7 cellular contexts compared by ENCODE assay signal in genomic region chr3:128994581-128995161, GRCh38. TPM values are rescaled to one million over a fixed set of nuclear protein-coding genes. Genes with fewer than 3 reads are reported as not detected.
DNase-seq lines count a peak whose midpoint lies in the region; ATAC-seq, FAIRE-seq and TF ChIP-seq lines count a peak whose summit lies in the region.

No MANE protein-coding gene starts in this region.

- no peaks in the 10 kb centered on the region for H3K9me3 ChIP-seq in DND-41 (ENCODE audit: insufficient read depth, low read length, severe bottlenecking)
- H3K9me3 ChIP-seq in K562 (replicated peaks; ENCODE audit: control insufficient read depth, insufficient read depth, low read depth, low read length) = no peaks in the 10 kb centered on the region
- no peaks in the 10 kb centered on the region for H3K9me3 ChIP-seq in colonic mucosa

- no peaks in the 10 kb centered on the region for H3K36me3 Mint-ChIP-seq in neural crest cell (ENCODE audit: low read depth)

- H3K4me1 Mint-ChIP-seq in neural crest cell = peaks cover 63% of the 10 kb centered on the region

- TF ChIP-seq EP300 in K562 (IDR thresholded peaks at IDR 0.05; ENCODE audit: low read length) = no peak

- H3K27ac ChIP-seq in DND-41 (ENCODE audit: low read length) (peak overlapping the region; percentile 24), KMS-11 (no peak overlapping the region), K562 (ENCODE audit: extremely low read depth, low read depth, low read length) (no peak overlapping the region), colonic mucosa (no peak overlapping the region)

- in situ Hi-C loops in K562 (cut with MboI) = no loop called here

- ATAC-seq in DND-41 (ENCODE audit: insufficient read depth, low read depth) (no peak), K562 (no peak), GM18868 (IDR thresholded peaks at IDR 0.05; ENCODE audit: unreplicated experiment) (no peak)

- H3K9me3 Mint-ChIP-seq in neural crest cell = no peaks in the 10 kb centered on the region

- H4K20me1 ChIP-seq in DND-41 (ENCODE audit: insufficient read depth, low read length) = no peaks in the 10 kb centered on the region
- no peaks in the 10 kb centered on the region for H4K20me1 ChIP-seq in KMS-11 (ENCODE audit: insufficient read depth)
- H4K20me1 ChIP-seq in K562 (replicated peaks; ENCODE audit: control insufficient read depth, insufficient read depth, low read length) = no peaks in the 10 kb centered on the region

- H3K27me3 Mint-ChIP-seq in neural crest cell (ENCODE audit: low read depth) = peaks cover 4% of the 10 kb centered on the region

- POLR2A ChIA-PET in K562 (lab: Yijun Ruan, JAX) = interaction anchor here (0.5 to 1.2 kb wide), 3 partner anchors 21 to 264 kb away, joined by 3 to 6 read pairs (median 3); no protein-coding TSS in a partner anchor

- H3K79me2 ChIP-seq in DND-41 (ENCODE audit: insufficient read depth, low read length) (no peaks in the 10 kb centered on the region), KMS-11 (ENCODE audit: insufficient read depth, low read depth) (no peaks in the 10 kb centered on the region), K562 (ENCODE audit: control insufficient read depth, insufficient read depth, low read length) (no peaks in the 10 kb centered on the region)

- H3K4me1 ChIP-seq in DND-41 (ENCODE audit: insufficient read depth, low read length) (peaks cover 60% of the 10 kb centered on the region), KMS-11 (ENCODE audit: low read depth, poor library complexity, severe bottlenecking) (peaks cover 15% of the 10 kb centered on the region), K562 (replicated peaks in 1 of 2; ENCODE audit: control insufficient read depth in 2 of 2, insufficient read depth in 2 of 2, low read length in 2 of 2) (peaks cover 7 to 12% of the 10 kb centered on the region in 2 experiments; a peak in 4 of 5 replicates), colonic mucosa (peaks cover 4% of the 10 kb centered on the region)

- H3K4me2 ChIP-seq in DND-41 (ENCODE audit: insufficient read depth, low read length) = peak overlapping the region; percentile 75
- peak overlapping the region; percentile 69 for H3K4me2 ChIP-seq in KMS-11
- H3K4me2 ChIP-seq in K562 (ENCODE audit: insufficient read depth, low read length) = no peak overlapping the region

- H3K36me3 ChIP-seq in DND-41 (ENCODE audit: insufficient read depth, low read length) (no peaks in the 10 kb centered on the region), KMS-11 (ENCODE audit: insufficient read depth) (no peaks in the 10 kb centered on the region), K562 (ENCODE audit: control insufficient read depth, insufficient read depth, low read length) (no peaks in the 10 kb centered on the region), colonic mucosa (no peaks in the 10 kb centered on the region)

- FAIRE-seq in K562 (lab: Jason Lieb, UNC) = no peak

- TF ChIP-seq POLR2A in K562 (conservative IDR thresholded peaks at IDR 0.05) = no peak

- WGBS in K562 (ENCODE audit: insufficient coverage, low coverage, missing lambda C conversion rate) = 54% methylated on average over 11 of the region's 14 CpGs

- no peaks in the 10 kb centered on the region for H3K9me1 ChIP-seq in K562 (ENCODE audit: control insufficient read depth, insufficient read depth, low read length)

- no peak overlapping the region for H3K27ac Mint-ChIP-seq in neural crest cell (ENCODE audit: unreplicated experiment)

- H2AFZ ChIP-seq in DND-41 (ENCODE audit: low read depth, low read length) = peak overlapping the region; percentile 72
- H2AFZ ChIP-seq in KMS-11 (ENCODE audit: low read depth) = peak overlapping the region; percentile 77
- peak overlapping the region; percentile 62; the same call in 1 of the 2 replicates for H2AFZ ChIP-seq in K562 (ENCODE audit: low read depth, low read length)

- no TSS peak for BruUV-seq in K562 (replicated peaks; lab: Mats Ljungman, UMichigan)

- intact Hi-C loops in K562 (cut with micrococcal nuclease) = no loop called here
- intact Hi-C loops in colonic mucosa (cut with DNase I) = no loop called here

- peak overlapping the region in 1 of 2 experiments; percentile 53; a peak in 2 of 4 replicates for H3K4me3 ChIP-seq in DND-41 (ENCODE audit: low read depth in 1 of 2, low read length in 2 of 2)
- peak overlapping the region; percentile 64 for H3K4me3 ChIP-seq in KMS-11 (IDR thresholded peaks at IDR 0.05; ENCODE audit: insufficient read depth, low read depth, low read length)
- no peak overlapping the region for H3K4me3 ChIP-seq in K562
- no peak overlapping the region for H3K4me3 ChIP-seq in colonic mucosa

- H3K27me3 ChIP-seq in DND-41 (ENCODE audit: insufficient read depth, low read length, poor library complexity) = no peaks in the 10 kb centered on the region
- H3K27me3 ChIP-seq in KMS-11 (ENCODE audit: insufficient read depth, low read depth) = no peaks in the 10 kb centered on the region
- peaks cover 0 to 10% of the 10 kb centered on the region in 2 experiments; a peak in 3 of 5 replicates for H3K27me3 ChIP-seq in K562 (ENCODE audit: control insufficient read depth in 2 of 2, insufficient read depth in 2 of 2, low read length in 2 of 2)
- no peaks in the 10 kb centered on the region for H3K27me3 ChIP-seq in colonic mucosa

- TF ChIP-seq CTCF in DND-41 (IDR thresholded peaks at IDR 0.05; ENCODE audit: borderline replicate concordance, extremely low read depth, low read length, poor library complexity, severe bottlenecking) = no peak
- TF ChIP-seq CTCF in KMS-11 (conservative IDR thresholded peaks at IDR 0.05; ENCODE audit: low read depth, low read length) = no peak
- TF ChIP-seq CTCF in K562 (IDR thresholded peaks at IDR 0.05 in 2 of 3, conservative IDR thresholded peaks at IDR 0.05 in 1 of 3; ENCODE audit: insufficient read depth in 2 of 3, low read depth in 1 of 3, low read length in 3 of 3) = no peak
- no peak for TF ChIP-seq CTCF in neural crest cell (conservative IDR thresholded peaks at IDR 0.05)
- no peak for TF ChIP-seq CTCF in colonic mucosa (IDR thresholded peaks at IDR 0.05)

- peak overlapping the region; percentile 84 for H3K4me3 Mint-ChIP-seq in neural crest cell

- CTCF ChIA-PET in K562 (lab: Yijun Ruan, JAX; ENCODE audit: low intra/inter-chr PET ratio) = no interaction called here

- no peak for TF ChIP-seq RAD21 in K562 (CRISPR knock-in tag; conservative IDR thresholded peaks at IDR 0.05 in 1 of 2, IDR thresholded peaks at IDR 0.05 in 1 of 2)

- peak overlapping the region; percentile 27; the same call in 1 of the 2 replicates for H3K9ac ChIP-seq in DND-41 (ENCODE audit: low read depth, low read length)
- no peak overlapping the region for H3K9ac ChIP-seq in KMS-11
- no peak overlapping the region for H3K9ac ChIP-seq in K562 (ENCODE audit: insufficient read depth in 1 of 2, low read depth in 2 of 2, low read length in 2 of 2)
- H3K9ac ChIP-seq in colonic mucosa (ENCODE audit: low read depth in 2 of 2, low read length in 2 of 2) = no peak overlapping the region

- DNase-seq in DND-41 (no peak), K562 (ENCODE audit: extremely low read depth in 1 of 4, low spot score in 3 of 4) (no peak), neural crest cell (ENCODE audit: low read depth, low spot score) (no peak), NCI-H1105 (lab: John Stamatoyannopoulos, UW) (no peak), colonic mucosa (no peak)

TF ChIP-seq in K562, 482 proteins besides CTCF, POLR2A, EP300 and RAD21 (continues in another document):
- TF ChIP-seq MCM7 (IDR thresholded peaks at IDR 0.05) (no peak), NR3C1 (CRISPR knock-in tag; IDR thresholded peaks at IDR 0.05) (no peak), OTX1 (CRISPR knock-in tag; IDR thresholded peaks at IDR 0.05) (no peak), IFI16 (CRISPR knock-in tag; IDR thresholded peaks at IDR 0.05) (no peak)

RNA-seq across cellular contexts. Expression of gene CFAP92, which starts 0.8 kb away (rescaled TPM):
- 0.14 TPM in 1 of 2 replicates, not detected in the other for total RNA-seq in K562 (2011; cell fraction: chromatin; rRNA removed; ENCODE audit: low replicate concordance)
- 0.13 TPM in 1 of 2 replicates, not detected in the other for total RNA-seq in K562 (2011; cell fraction: nucleolus; rRNA removed)
- total RNA-seq in K562 (2011; cell fraction: nucleoplasm; rRNA removed) = not detected in 2 replicates
- total RNA-seq in K562 (2014; rRNA removed) (0.23 and 0.65 TPM in 2 replicates), K562 (2014; rRNA removed; fragmentation: Illumina TruSeq; extraction: Trizol) (0.45 and 0.62 TPM in 2 replicates), K562 (2015; rRNA removed; fragmentation: Illumina TruSeq; extraction: Trizol) (0.19 and 0.47 TPM in 2 replicates), K562 (2021) (0.27 and 0.81 TPM in 2 replicates), neural crest cell (8.7 and 8.8 TPM in 2 replicates), colonic mucosa (1 to 10 TPM in 1 of 2 donors, under 1 TPM in 1; 0.77 to 1.2 TPM)
- polyA plus RNA-seq in K562 (2011; rRNA removed) (0.05 and 0.06 TPM in 2 replicates), K562 (2014; fragmentation: Illumina TruSeq; extraction: Trizol) (0.14 and 0.36 TPM in 2 replicates), K562 (2014; fragmentation: Nextera tagmentation; extraction: Ambion mirVana) (under 1 TPM; 0.48 to 0.59 TPM), K562 (2014; rRNA removed) (0.23 and 0.36 TPM in 2 replicates)
- 0.07 TPM in 1 of 2 replicates, not detected in the other for polyA plus RNA-seq in K562 (2011; cell fraction: cytosol; rRNA removed)
- polyA plus RNA-seq in K562 (2011; cell fraction: nucleus; rRNA removed) = 0.08 TPM in 1 of 2 replicates, not detected in the other
- 0.22 and 0.58 TPM in 2 replicates for polyA plus RNA-seq in K562 (2012)
- 0.15 TPM in 1 of 2 replicates, not detected in the other for polyA minus RNA-seq in K562 (2011; rRNA and poly(A)+ RNA removed)
- polyA minus RNA-seq in K562 (2011; cell fraction: cytosol; rRNA and poly(A)+ RNA removed) = not detected in 2 replicates
- 0.22 TPM in 1 of 2 replicates, not detected in the other for polyA minus RNA-seq in K562 (2011; cell fraction: nucleus; rRNA and poly(A)+ RNA removed)

RNA-seq across cellular contexts. Expression of gene EFCC1, which starts 6.4 kb away (rescaled TPM):
- not detected in 2 replicates for total RNA-seq in K562 (2011; cell fraction: chromatin; rRNA removed; ENCODE audit: low replicate concordance)
- total RNA-seq in K562 (2011; cell fraction: nucleolus; rRNA removed) = not detected in 2 replicates
- total RNA-seq in K562 (2011; cell fraction: nucleoplasm; rRNA removed) = not detected in 2 replicates
- total RNA-seq in K562 (2014; rRNA removed) = not detected in 2 replicates
- not detected in 2 replicates for total RNA-seq in K562 (2014; rRNA removed; fragmentation: Illumina TruSeq; extraction: Trizol)
- total RNA-seq in K562 (2015; rRNA removed; fragmentation: Illumina TruSeq; extraction: Trizol) = not detected in 2 replicates
- total RNA-seq in K562 (2021) = 0.07 TPM in 1 of 2 replicates, not detected in the other
- not detected in 2 replicates for polyA plus RNA-seq in K562 (2011; rRNA removed)
- polyA plus RNA-seq in K562 (2011; cell fraction: cytosol; rRNA removed) = not detected in 2 replicates
- polyA plus RNA-seq in K562 (2011; cell fraction: nucleus; rRNA removed) = not detected in 2 replicates
- polyA plus RNA-seq in K562 (2012) = not detected in 2 replicates
- not detected in 2 replicates for polyA plus RNA-seq in K562 (2014; fragmentation: Illumina TruSeq; extraction: Trizol)
- polyA plus RNA-seq in K562 (2014; fragmentation: Nextera tagmentation; extraction: Ambion mirVana) = not detected
- not detected in 2 replicates for polyA plus RNA-seq in K562 (2014; rRNA removed)
- not detected in 2 replicates for polyA minus RNA-seq in K562 (2011; rRNA and poly(A)+ RNA removed)
- polyA minus RNA-seq in K562 (2011; cell fraction: cytosol; rRNA and poly(A)+ RNA removed) = not detected in 2 replicates
- not detected in 2 replicates for polyA minus RNA-seq in K562 (2011; cell fraction: nucleus; rRNA and poly(A)+ RNA removed)
- 10.7 and 11.8 TPM in 2 replicates for total RNA-seq in neural crest cell
- total RNA-seq in colonic mucosa = 1 to 10 TPM; 1.3 to 1.7 TPM
